In genomic region chr12:104458645-104459555, GRCh38 we compare ENCODE assay signal across 8 cellular contexts. TPM values are rescaled to one million over a fixed set of nuclear protein-coding genes. Genes with fewer than 3 reads are reported as not detected.
DNase-seq lines count a peak whose midpoint lies in the region; ATAC-seq, FAIRE-seq and TF ChIP-seq lines count a peak whose summit lies in the region.

No MANE protein-coding gene starts in this region.

- FAIRE-seq in astrocyte (lab: Jason Lieb, UNC) = no peak

- TF ChIP-seq CTCF in GM12864 (IDR thresholded peaks at IDR 0.05; ENCODE audit: low read depth, low read length, missing control alignments) (no peak), Loucy (conservative IDR thresholded peaks at IDR 0.05; ENCODE audit: low read length) (0 out of 2 replicates have a peak, but pooled peaks have one; percentile 14), astrocyte (IDR thresholded peaks at IDR 0.05; ENCODE audit: insufficient read depth, low read depth, low read length) (no peak)

- peaks cover 72% of the 10 kb centered on the region for H4K20me1 ChIP-seq in Loucy (ENCODE audit: insufficient read depth, low read length, poor library complexity, severe bottlenecking)
- H4K20me1 ChIP-seq in astrocyte (ENCODE audit: insufficient read depth, low read length) = peaks cover 44% of the 10 kb centered on the region

- peaks cover 46% of the 10 kb centered on the region for H3K4me1 Mint-ChIP-seq in astrocyte (ENCODE audit: low read depth, unreplicated experiment)
- H3K4me1 Mint-ChIP-seq in stimulated activated memory B cell treated with anti-CD40 and anti-IgM and Interleukin-4, amounts not matched to agents 10 μg/mL and 1 μg/mL and 100 μg/mL, for 72 hours = peaks cover 62% of the 10 kb centered on the region

- peak overlapping the region; percentile 98 for H3K4me3 ChIP-seq in GM12864 (ENCODE audit: low read depth, low read length)
- H3K4me3 ChIP-seq in Loucy (ENCODE audit: low read length, poor library complexity, severe bottlenecking) = peak overlapping the region; percentile 97
- H3K4me3 ChIP-seq in astrocyte (ENCODE audit: insufficient read depth, low read depth, low read length) = peak overlapping the region; percentile 86
- peak overlapping the region; percentile 90 for H3K4me3 ChIP-seq in iPS-18a (ENCODE audit: low read length)

- H3K79me2 ChIP-seq in Loucy (ENCODE audit: insufficient read depth, low read length) (peaks cover 92% of the 10 kb centered on the region), astrocyte (ENCODE audit: insufficient read depth, low read length) (peaks cover 62% of the 10 kb centered on the region)

- H3K4me2 ChIP-seq in Loucy (ENCODE audit: low read depth, low read length, poor library complexity, severe bottlenecking) (peak overlapping the region; percentile 98), astrocyte (ENCODE audit: low read length) (peak overlapping the region; percentile 97)

- H3K27me3 Mint-ChIP-seq in astrocyte (ENCODE audit: low read depth, unreplicated experiment) = no peaks in the 10 kb centered on the region
- no peaks in the 10 kb centered on the region for H3K27me3 Mint-ChIP-seq in stimulated activated memory B cell treated with anti-CD40 and anti-IgM and Interleukin-4, amounts not matched to agents 10 μg/mL and 1 μg/mL and 100 μg/mL, for 72 hours

- H3K27ac Mint-ChIP-seq in astrocyte (ENCODE audit: unreplicated experiment) = peak overlapping the region; percentile 94
- H3K27ac Mint-ChIP-seq in stimulated activated memory B cell treated with anti-CD40 and anti-IgM and Interleukin-4, amounts not matched to agents 10 μg/mL and 1 μg/mL and 100 μg/mL, for 72 hours = peak overlapping the region; percentile 92

- H3F3A ChIP-seq in Loucy (ENCODE audit: low read depth) = peaks cover 6% of the 10 kb centered on the region; the same call in 1 of the 2 replicates

- H3K4me1 ChIP-seq in Loucy (ENCODE audit: insufficient read depth, low read length, poor library complexity, severe bottlenecking) (peaks cover 53% of the 10 kb centered on the region), astrocyte (ENCODE audit: insufficient read depth, low read length) (peaks cover 36% of the 10 kb centered on the region), iPS-18a (ENCODE audit: control insufficient read depth, low read depth, low read length) (peaks cover 27% of the 10 kb centered on the region)

- H3K9me2 ChIP-seq in Loucy (replicated peaks; ENCODE audit: low read depth, low read length) = no peaks in the 10 kb centered on the region

- H3K36me3 Mint-ChIP-seq in astrocyte (ENCODE audit: low read depth, unreplicated experiment) = peaks cover 6% of the 10 kb centered on the region
- H3K36me3 Mint-ChIP-seq in stimulated activated memory B cell treated with anti-CD40 and anti-IgM and Interleukin-4, amounts not matched to agents 10 μg/mL and 1 μg/mL and 100 μg/mL, for 72 hours = peaks cover 23% of the 10 kb centered on the region

- H3K9me3 Mint-ChIP-seq in astrocyte (ENCODE audit: unreplicated experiment) = no peaks in the 10 kb centered on the region
- no peaks in the 10 kb centered on the region for H3K9me3 Mint-ChIP-seq in stimulated activated memory B cell treated with anti-CD40 and anti-IgM and Interleukin-4, amounts not matched to agents 10 μg/mL and 1 μg/mL and 100 μg/mL, for 72 hours

- H3K27ac ChIP-seq in astrocyte (ENCODE audit: low read depth, low read length) = peak overlapping the region; percentile 76
- H3K27ac ChIP-seq in iPS-18a (ENCODE audit: low read length) = no peak overlapping the region

- H3K9ac ChIP-seq in Loucy (ENCODE audit: low read depth, low read length, poor library complexity, severe bottlenecking) (peak overlapping the region; percentile 100), astrocyte (ENCODE audit: low read length) (peak overlapping the region; percentile 85), iPS-18a (ENCODE audit: low read length) (peak overlapping the region; percentile 77)

- H3K27me3 ChIP-seq in Loucy (ENCODE audit: insufficient read depth, low read length, poor library complexity, severe bottlenecking) (peaks cover 16% of the 10 kb centered on the region), astrocyte (ENCODE audit: insufficient read depth, low read length) (no peaks in the 10 kb centered on the region), iPS-18a (ENCODE audit: control insufficient read depth, insufficient read depth, low read length) (peaks cover 42% of the 10 kb centered on the region)

- peak; percentile 3 for ATAC-seq in stimulated activated memory B cell treated with anti-CD40 and anti-IgM and Interleukin-4, amounts not matched to agents 10 μg/mL and 1 μg/mL and 100 μg/mL, for 72 hours
- no peak for ATAC-seq in GM19395 (IDR thresholded peaks at IDR 0.05; ENCODE audit: unreplicated experiment)
- no peak for ATAC-seq in GM21526 (IDR thresholded peaks at IDR 0.05; ENCODE audit: low FRiP score, unreplicated experiment)

- peak overlapping the region; percentile 98 for H3K4me3 Mint-ChIP-seq in astrocyte (ENCODE audit: unreplicated experiment)
- peak overlapping the region; percentile 99 for H3K4me3 Mint-ChIP-seq in stimulated activated memory B cell treated with anti-CD40 and anti-IgM and Interleukin-4, amounts not matched to agents 10 μg/mL and 1 μg/mL and 100 μg/mL, for 72 hours

- H2AFZ ChIP-seq in Loucy (ENCODE audit: low read length) (no peak overlapping the region), astrocyte (ENCODE audit: low read depth, low read length) (peak overlapping the region; percentile 74)

- H3K36me3 ChIP-seq in Loucy (ENCODE audit: insufficient read depth, low read length) (peaks cover 15% of the 10 kb centered on the region; the same call in 1 of the 2 replicates), astrocyte (ENCODE audit: insufficient read depth, low read length) (no peaks in the 10 kb centered on the region), iPS-18a (ENCODE audit: control insufficient read depth, low read depth, low read length) (no peaks in the 10 kb centered on the region)

- no peak for DNase-seq in GM12864 (ENCODE audit: low read depth)
- DNase-seq in astrocyte (ENCODE audit: low read depth) = peak; percentile 35
- DNase-seq in cortex of kidney (lab: John Stamatoyannopoulos, UW) = no peak

- H3K9me3 ChIP-seq in Loucy (ENCODE audit: insufficient read depth, low read depth, low read length) (no peaks in the 10 kb centered on the region), astrocyte (ENCODE audit: insufficient read depth, low read depth, low read length) (no peaks in the 10 kb centered on the region), iPS-18a (ENCODE audit: control insufficient read depth, low read depth, low read length) (no peaks in the 10 kb centered on the region)

RNA-seq across cellular contexts. Expression of gene CHST11, which starts 2.2 kb away (rescaled TPM):
- 30.0 and 30.2 TPM in 2 replicates for total RNA-seq in astrocyte
